Comparison of ENCODE assay signal across 15 cellular contexts in the genomic region with DNA sequence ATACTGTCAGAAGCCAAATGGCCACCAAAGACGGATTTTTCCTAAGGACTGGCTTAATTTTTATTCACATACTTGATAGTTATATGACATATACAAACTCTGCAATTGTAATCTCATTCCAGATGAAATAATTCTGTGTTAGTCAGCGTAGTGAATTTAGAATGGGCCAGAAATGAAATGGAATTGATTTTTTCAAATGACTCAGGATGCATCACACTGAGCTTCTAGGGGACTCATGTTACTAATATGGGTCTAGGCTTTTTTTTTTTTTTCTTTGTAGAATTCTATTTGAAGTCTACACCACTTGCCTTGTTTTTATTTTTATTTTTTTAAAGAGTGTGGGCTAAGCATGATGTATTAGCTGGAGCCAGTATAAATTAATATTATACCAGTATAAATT.
A peak's percentile ranks its signal among the peaks of the same experiment; 100 is the strongest.
DNase-seq lines count a peak whose midpoint lies in the region; ATAC-seq, FAIRE-seq and TF ChIP-seq lines count a peak whose summit lies in the region.
"Had no signal": no experiment of that assay in that cellular context is flagged by ENCODE, and none has a peak within 500 bp of the region (broad histone marks: within the 10 kb centered on the region; RNA-seq: fewer than 3 reads in every experiment).

No MANE protein-coding gene starts in this region.

- H3K9me3 ChIP-seq in astrocyte (ENCODE audit: insufficient read depth, low read depth, low read length) (no peaks in the 10 kb centered on the region), HepG2 (ENCODE audit: low read length) (no peaks in the 10 kb centered on the region)
- H3K9me3 ChIP-seq: adrenal gland, colonic mucosa, pancreas, upper lobe of left lung had no signal

- H3K4me2 ChIP-seq in astrocyte (ENCODE audit: low read length) (peak overlapping the region; percentile 16), HepG2 (ENCODE audit: low read depth, low read length) (no peak overlapping the region)

- BruUV-seq in HepG2 (replicated peaks; lab: Mats Ljungman, UMichigan) = no TSS peak

- ATAC-seq in HepG2 (no peak), GM21529 (IDR thresholded peaks at IDR 0.05; ENCODE audit: unreplicated experiment) (no peak)
- ATAC-seq: pancreas had no signal

- no peak overlapping the region for H3K4me3 ChIP-seq in astrocyte (ENCODE audit: insufficient read depth, low read depth, low read length)
- H3K4me3 ChIP-seq in HepG2 (replicated peaks in 1 of 3; ENCODE audit: insufficient read depth in 1 of 3, low read depth in 2 of 3, low read length in 3 of 3) = no peak overlapping the region
- H3K4me3 ChIP-seq: adrenal gland, colonic mucosa, pancreas, upper lobe of left lung had no signal

- peaks cover 11% of the 10 kb centered on the region for H4K20me1 ChIP-seq in astrocyte (ENCODE audit: insufficient read depth, low read length)
- no peaks in the 10 kb centered on the region for H4K20me1 ChIP-seq in HepG2 (ENCODE audit: insufficient read depth, low read length)

- no peaks in the 10 kb centered on the region for H3K9me3 Mint-ChIP-seq in astrocyte (ENCODE audit: unreplicated experiment)
- H3K9me3 Mint-ChIP-seq: activated CD4-positive, alpha-beta memory T cell treated with anti-CD3 and anti-CD28 coated beads for 36 hours had no signal

- H3K9ac ChIP-seq in astrocyte (ENCODE audit: low read length) (peak overlapping the region; percentile 29), HepG2 (ENCODE audit: insufficient read depth, low read depth, low read length) (no peak overlapping the region)

- DNase-seq in AG08396 (ENCODE audit: low spot score) (peak; percentile 39), HS-27A (ENCODE audit: low read depth) (peak; percentile 48), astrocyte (ENCODE audit: low read depth) (peak; percentile 81), glomerular visceral epithelial cell (ENCODE audit: extremely low spot score) (peak; percentile 3), HepG2 (ENCODE audit: low spot score) (no peak), amygdala (lab: John Stamatoyannopoulos, UW) (no peak), KBM-7 (no peak)
- DNase-seq: activated CD4-positive, alpha-beta memory T cell treated with anti-CD3 and anti-CD28 coated beads for 36 hours; adrenal gland; colonic mucosa; NCI-H187; pancreas; stimulated activated naive CD4-positive, alpha-beta T cell treated with Interleukin-2 at 50 U/mL for 16 hours; upper lobe of left lung had no signal

- H3K27ac ChIP-seq in astrocyte (ENCODE audit: low read depth, low read length) (peak overlapping the region; percentile 46), HepG2 (ENCODE audit: extremely low read length, insufficient read depth, low read length) (no peak overlapping the region)
- H3K27ac ChIP-seq: colonic mucosa, pancreas, upper lobe of left lung had no signal

- peaks cover 14% of the 10 kb centered on the region for H3K36me3 Mint-ChIP-seq in astrocyte (ENCODE audit: low read depth, unreplicated experiment)

- CTCF ChIA-PET in HepG2 (lab: Yijun Ruan, JAX; ENCODE audit: low intra/inter-chr PET ratio, low total read pairs) = no interaction called here

- no peak for TF ChIP-seq CTCF in astrocyte (IDR thresholded peaks at IDR 0.05; ENCODE audit: insufficient read depth, low read depth, low read length)
- no peak for TF ChIP-seq CTCF in HepG2 (CRISPR knock-in tag; IDR thresholded peaks at IDR 0.05)

- 95% methylated on average over 2 of the region's 2 CpGs for WGBS in HepG2 (ENCODE audit: low lambda C conversion rate)

- H3K4me1 ChIP-seq in astrocyte (ENCODE audit: insufficient read depth, low read length) (peaks cover 4% of the 10 kb centered on the region), HepG2 (ENCODE audit: insufficient read depth, low read length) (no peaks in the 10 kb centered on the region)
- H3K4me1 ChIP-seq: colonic mucosa, pancreas had no signal

- peaks cover 1% of the 10 kb centered on the region for H3K4me1 Mint-ChIP-seq in astrocyte (ENCODE audit: low read depth, unreplicated experiment)

- peaks cover 29% of the 10 kb centered on the region for H3K36me3 ChIP-seq in astrocyte (ENCODE audit: insufficient read depth, low read length)
- peaks cover 18 to 71% of the 10 kb centered on the region in 2 experiments for H3K36me3 ChIP-seq in HepG2 (replicated peaks in 1 of 2; ENCODE audit: control insufficient read depth in 1 of 2, insufficient read depth in 2 of 2, low read length in 2 of 2)

- POLR2A ChIA-PET in HepG2 (lab: Yijun Ruan, JAX) = no interaction called here

- no peaks in the 10 kb centered on the region for H3K27me3 Mint-ChIP-seq in astrocyte (ENCODE audit: low read depth, unreplicated experiment)
- H3K27me3 Mint-ChIP-seq: activated CD4-positive, alpha-beta memory T cell treated with anti-CD3 and anti-CD28 coated beads for 36 hours had no signal

- FAIRE-seq in astrocyte (lab: Jason Lieb, UNC) (peak; percentile 80), HepG2 (lab: Jason Lieb, UNC) (no peak)
- FAIRE-seq: pancreas had no signal

- in situ Hi-C loops in HepG2 (cut with HindIII; ENCODE audit: extremely low pct_ligation_motif_present, low pct_unique_long_range_greater_than_20kb) (no loop called here), KBM-7 (cut with MboI; ENCODE audit: low pct_unique_long_range_greater_than_20kb, low sequenced_read_pairs) (no loop called here)

- H3K4me3 Mint-ChIP-seq in astrocyte (ENCODE audit: unreplicated experiment) = no peak overlapping the region
- H3K4me3 Mint-ChIP-seq: activated CD4-positive, alpha-beta memory T cell treated with anti-CD3 and anti-CD28 coated beads for 36 hours had no signal

- intact Hi-C loops in HepG2 (cut with micrococcal nuclease; ENCODE audit: unreplicated experiment) = no loop called here

- no peak for TF ChIP-seq RAD21 in HepG2 (CRISPR knock-in tag; IDR thresholded peaks at IDR 0.05)

- TF ChIP-seq EP300 in HepG2 (IDR thresholded peaks at IDR 0.05; ENCODE audit: low read depth in 2 of 2, low read length in 2 of 2) (no peak), HepG2 (CRISPR knock-in tag; IDR thresholded peaks at IDR 0.05; ENCODE audit: borderline replicate concordance) (no peak)

- H3K79me2 ChIP-seq in astrocyte (ENCODE audit: insufficient read depth, low read length) (peaks cover 7% of the 10 kb centered on the region), HepG2 (ENCODE audit: insufficient read depth, low read length) (no peaks in the 10 kb centered on the region)

- H2AFZ ChIP-seq in astrocyte (ENCODE audit: low read depth, low read length) (no peak overlapping the region), HepG2 (ENCODE audit: low read length) (no peak overlapping the region)

- H3K27ac Mint-ChIP-seq in astrocyte (ENCODE audit: unreplicated experiment) = no peak overlapping the region
- H3K27ac Mint-ChIP-seq: activated CD4-positive, alpha-beta memory T cell treated with anti-CD3 and anti-CD28 coated beads for 36 hours had no signal

- no peaks in the 10 kb centered on the region for H3K27me3 ChIP-seq in astrocyte (ENCODE audit: insufficient read depth, low read length)
- H3K27me3 ChIP-seq in HepG2 (ENCODE audit: control insufficient read depth in 1 of 2, insufficient read depth in 2 of 2, low read length in 2 of 2) = no peaks in the 10 kb centered on the region
- H3K27me3 ChIP-seq: adrenal gland, colonic mucosa, pancreas, upper lobe of left lung had no signal

- no peak for TF ChIP-seq POLR2A in HepG2 (IDR thresholded peaks at IDR 0.05; ENCODE audit: insufficient read depth in 1 of 2, low read depth in 2 of 2, low read length in 2 of 2)

TF ChIP-seq in HepG2, 621 proteins besides CTCF, POLR2A, EP300 and RAD21:
- TF ChIP-seq ZSCAN20 (CRISPR knock-in tag; IDR thresholded peaks at IDR 0.05; ENCODE audit: borderline replicate concordance) (no peak), ELF1 (CRISPR knock-in tag; IDR thresholded peaks at IDR 0.05) (no peak), SIX1 (CRISPR knock-in tag; IDR thresholded peaks at IDR 0.05; ENCODE audit: borderline replicate concordance) (no peak), LCORL (IDR thresholded peaks at IDR 0.05) (no peak), LCORL (CRISPR knock-in tag; IDR thresholded peaks at IDR 0.05) (no peak), EEA1 (CRISPR knock-in tag; IDR thresholded peaks at IDR 0.05; ENCODE audit: borderline replicate concordance) (no peak), GTF3A (CRISPR knock-in tag; conservative IDR thresholded peaks at IDR 0.05) (no peak), ARNT (IDR thresholded peaks at IDR 0.05) (no peak), CENPBD1 (CRISPR knock-in tag; IDR thresholded peaks at IDR 0.05; ENCODE audit: borderline replicate concordance, low read depth) (no peak)
- TF ChIP-seq, protein P1, sequence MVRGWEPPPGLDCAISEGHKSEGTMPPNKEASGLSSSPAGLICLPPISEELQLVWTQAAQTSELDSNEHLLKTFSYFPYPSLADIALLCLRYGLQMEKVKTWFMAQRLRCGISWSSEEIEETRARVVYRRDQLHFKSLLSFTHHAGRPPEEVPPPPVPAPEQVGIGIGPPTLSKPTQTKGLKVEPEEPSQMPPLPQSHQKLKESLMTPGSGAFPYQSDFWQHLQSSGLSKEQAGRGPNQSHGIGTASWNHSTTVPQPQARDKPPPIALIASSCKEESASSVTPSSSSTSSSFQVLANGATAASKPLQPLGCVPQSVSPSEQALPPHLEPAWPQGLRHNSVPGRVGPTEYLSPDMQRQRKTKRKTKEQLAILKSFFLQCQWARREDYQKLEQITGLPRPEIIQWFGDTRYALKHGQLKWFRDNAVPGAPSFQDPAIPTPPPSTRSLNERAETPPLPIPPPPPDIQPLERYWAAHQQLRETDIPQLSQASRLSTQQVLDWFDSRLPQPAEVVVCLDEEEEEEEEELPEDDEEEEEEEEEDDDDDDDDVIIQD (CRISPR knock-in tag; IDR thresholded peaks at IDR 0.05; ENCODE audit: low read depth) = no peak

Comparison
In these comparisons a context has a peak if more than half of its experiments do, and no peak if none do; other contexts are left out.
1. DNase-seq: peak in AG08396 (single experiment), HS-27A (single experiment), astrocyte (single experiment) and glomerular visceral epithelial cell (single experiment); none in HepG2 (single experiment), amygdala (0 of 56) and KBM-7 (single experiment).